ENCODE assay signal across 24 cellular contexts in the genomic region with DNA sequence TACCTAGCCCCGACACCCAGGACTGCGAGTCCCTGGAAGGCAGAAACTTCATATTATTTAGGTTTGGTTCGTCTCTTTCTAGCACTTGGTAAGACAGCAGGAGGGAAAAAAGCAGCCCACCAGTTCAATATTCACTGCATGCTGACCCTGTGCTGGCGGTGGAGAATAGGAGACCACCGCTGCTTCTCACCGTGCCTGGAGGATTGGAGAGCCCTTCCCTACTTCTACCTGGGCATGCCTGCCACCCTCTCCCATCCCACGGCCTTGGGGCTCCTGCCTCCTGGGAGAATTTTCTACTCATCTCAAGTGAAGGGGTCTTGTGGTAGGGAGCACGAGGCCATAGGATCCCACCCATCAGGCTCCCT. TPM values are rescaled to one million over a fixed set of nuclear protein-coding genes. Genes with fewer than 3 reads are reported as not detected.
"Had no signal": no experiment of that assay in that cellular context is flagged by ENCODE, and none has a peak within 500 bp of the region (broad histone marks: within the 10 kb centered on the region; RNA-seq: fewer than 3 reads in every experiment).

No MANE protein-coding gene starts in this region.

- H3K4me3 ChIP-seq: lower lobe of right lung, skin epidermis, suprapubic skin had no signal

- ATAC-seq: activated CD4-positive, CD25-positive, alpha-beta regulatory T cell treated with anti-CD3 and anti-CD28 coated beads, Interleukin-2, amount 50 U/mL, for 24 hours; lower lobe of right lung; T-cell had no signal

- H2AFZ ChIP-seq: parathyroid adenoma had no signal

- H3K9me3 Mint-ChIP-seq: activated T-helper 1 cell treated with anti-CD3 and anti-CD28 coated beads, Interleukin-12 subunit alpha, Interleukin-12 subunit beta, Interleukin-2, Interleukin-4 antibody, amounts not matched to agents 30 ng/mL and 10 ng/mL and 1 ng/mL, durations not matched to agents 14 hours and 24 hours and 36 hours; T-cell; type B pancreatic cell had no signal

- H3K27me3 ChIP-seq: suprapubic skin had no signal

- H3K27ac ChIP-seq: lower lobe of right lung, parathyroid adenoma, suprapubic skin had no signal

- H3K79me2 ChIP-seq: parathyroid adenoma had no signal

- H3K27ac Mint-ChIP-seq: activated T-helper 1 cell treated with anti-CD3 and anti-CD28 coated beads, Interleukin-12 subunit alpha, Interleukin-12 subunit beta, Interleukin-2, Interleukin-4 antibody, amounts not matched to agents 30 ng/mL and 10 ng/mL and 1 ng/mL, durations not matched to agents 14 hours and 24 hours and 36 hours; T-cell; type B pancreatic cell had no signal

- H3K9ac ChIP-seq: parathyroid adenoma, SK-N-SH had no signal

- H3K4me3 Mint-ChIP-seq: activated T-helper 1 cell treated with anti-CD3 and anti-CD28 coated beads, Interleukin-12 subunit alpha, Interleukin-12 subunit beta, Interleukin-2, Interleukin-4 antibody, amounts not matched to agents 30 ng/mL and 10 ng/mL and 1 ng/mL, durations not matched to agents 14 hours and 24 hours and 36 hours; type B pancreatic cell had no signal

- H3K4me2 ChIP-seq: SK-N-SH had no signal

- FAIRE-seq: kidney had no signal

- DNase-seq: activated CD4-positive, alpha-beta T cell treated with anti-CD3 and anti-CD28 coated beads, Interleukin-2, amount 50 U/mL, for 1 hour; activated CD8-positive, alpha-beta memory T cell treated with anti-CD3 and anti-CD28 coated beads for 24 hours; activated naive CD4-positive, alpha-beta T cell treated with Interleukin-2 at 50 U/mL for 16 hours; anterior cingulate cortex; hypothalamus; lower lobe of right lung; midbrain; SK-N-SH; stimulated activated CD4-positive, alpha-beta T cell treated with anti-CD3 and anti-CD28 coated beads, Interleukin-4, amount 100 ng/mL, for 24 hours; stimulated activated naive CD4-positive, alpha-beta T cell treated with Interleukin-2 at 50 U/mL for 16 hours; T-cell; T1000 had no signal

- H3K9me3 ChIP-seq: lower lobe of right lung, SK-N-SH, suprapubic skin had no signal

- H3K27me3 Mint-ChIP-seq: T-cell, type B pancreatic cell had no signal

RNA-seq across cellular contexts. Expression of a gene that starts 38.4 kb away (rescaled TPM):
- total RNA-seq: activated T-helper 1 cell treated with anti-CD3 and anti-CD28 coated beads, Interleukin-12 subunit alpha, Interleukin-12 subunit beta, Interleukin-2, Interleukin-4 antibody, amounts not matched to agents 30 ng/mL and 10 ng/mL and 1 ng/mL, durations not matched to agents 14 hours and 24 hours and 36 hours; cerebellum; glomerular endothelial cell; T-cell had no signal

RNA-seq across cellular contexts. Expression of a gene that starts 47.2 kb away (rescaled TPM):
- total RNA-seq: activated T-helper 1 cell treated with anti-CD3 and anti-CD28 coated beads, Interleukin-12 subunit alpha, Interleukin-12 subunit beta, Interleukin-2, Interleukin-4 antibody, amounts not matched to agents 30 ng/mL and 10 ng/mL and 1 ng/mL, durations not matched to agents 14 hours and 24 hours and 36 hours; dermis microvascular lymphatic vessel endothelial cell; glomerular endothelial cell; renal cortical epithelial cell; suprapubic skin; T-cell had no signal
- polyA plus RNA-seq: SK-N-SH had no signal

RNA-seq across cellular contexts. Expression of a gene that starts 58.4 kb away (rescaled TPM):
- total RNA-seq: activated T-helper 1 cell treated with anti-CD3 and anti-CD28 coated beads, Interleukin-12 subunit alpha, Interleukin-12 subunit beta, Interleukin-2, Interleukin-4 antibody, amounts not matched to agents 30 ng/mL and 10 ng/mL and 1 ng/mL, durations not matched to agents 14 hours and 24 hours and 36 hours; cerebellum; dermis microvascular lymphatic vessel endothelial cell; kidney; lower lobe of right lung; myocyte; renal cortical epithelial cell; suprapubic skin; T-cell had no signal
